In genomic region chr10:132675031-132675740, GRCh38 we compare ENCODE assay signal across 14 cellular contexts.
"Had no signal": no experiment of that assay in that cellular context is flagged by ENCODE, and none has a peak within 500 bp of the region (broad histone marks: within the 10 kb centered on the region; RNA-seq: fewer than 3 reads in every experiment).

No MANE protein-coding gene starts in this region.

- H3K9me3 Mint-ChIP-seq: activated CD4-positive, alpha-beta memory T cell treated with anti-CD3 and anti-CD28 coated beads for 36 hours; activated naive CD4-positive, alpha-beta T cell treated with anti-CD3 and anti-CD28 coated beads for 36 hours; activated T-cell treated with anti-CD3 and anti-CD28 coated beads, Interleukin-2, amount 50 U/mL, for 72 hours had no signal

- H3K4me1 Mint-ChIP-seq: mesothelial cell of epicardium had no signal

- H3K4me3 ChIP-seq: esophagus squamous epithelium, SJSA1 had no signal

- H3K27me3 Mint-ChIP-seq: activated CD4-positive, alpha-beta memory T cell treated with anti-CD3 and anti-CD28 coated beads for 36 hours; stimulated activated naive B cell treated with anti-CD40 and anti-IgM and Interleukin-4, amounts not matched to agents 10 μg/mL and 1 μg/mL and 100 μg/mL, for 72 hours had no signal

- H3K27ac Mint-ChIP-seq: activated CD4-positive, alpha-beta memory T cell treated with anti-CD3 and anti-CD28 coated beads for 36 hours; activated naive CD4-positive, alpha-beta T cell treated with anti-CD3 and anti-CD28 coated beads for 36 hours; activated T-cell treated with anti-CD3 and anti-CD28 coated beads, Interleukin-2, amount 50 U/mL, for 72 hours; mesothelial cell of epicardium; stimulated activated naive B cell treated with anti-CD40 and anti-IgM and Interleukin-4, amounts not matched to agents 10 μg/mL and 1 μg/mL and 100 μg/mL, for 72 hours had no signal

- H3K4me3 Mint-ChIP-seq: activated CD4-positive, alpha-beta memory T cell treated with anti-CD3 and anti-CD28 coated beads for 36 hours; activated naive CD4-positive, alpha-beta T cell treated with anti-CD3 and anti-CD28 coated beads for 36 hours; activated T-cell treated with anti-CD3 and anti-CD28 coated beads, Interleukin-2, amount 50 U/mL, for 72 hours; mesothelial cell of epicardium; stimulated activated naive B cell treated with anti-CD40 and anti-IgM and Interleukin-4, amounts not matched to agents 10 μg/mL and 1 μg/mL and 100 μg/mL, for 72 hours had no signal

- H3K36me3 ChIP-seq: brain microvascular endothelial cell, esophagus squamous epithelium had no signal

- ATAC-seq: activated T-cell treated with anti-CD3 and anti-CD28 coated beads, Interleukin-2, amount 50 U/mL, for 72 hours; left ventricle myocardium superior; stimulated activated naive B cell treated with anti-CD40 and anti-IgM and Interleukin-4, amounts not matched to agents 10 μg/mL and 1 μg/mL and 100 μg/mL, for 72 hours had no signal

- H3K27ac ChIP-seq: brain microvascular endothelial cell, esophagus squamous epithelium, SJSA1 had no signal

- H3K27me3 ChIP-seq: brain microvascular endothelial cell, esophagus squamous epithelium, SJSA1 had no signal

- DNase-seq: activated CD4-positive, alpha-beta memory T cell treated with anti-CD3 and anti-CD28 coated beads for 36 hours; activated CD4-positive, alpha-beta T cell treated with anti-CD3 and anti-CD28 coated beads for 1 hour; activated naive CD4-positive, alpha-beta T cell treated with anti-CD3 and anti-CD28 coated beads for 36 hours; activated T-cell treated with anti-CD3 and anti-CD28 coated beads, Interleukin-2, amount 50 U/mL, for 72 hours; brain microvascular endothelial cell; cerebellar nuclear complex; esophagus squamous epithelium; foreskin fibroblast; left ventricle myocardium superior; stimulated activated CD4-positive, alpha-beta T cell treated with anti-CD3 and anti-CD28 coated beads, Interleukin-1b, Interleukin-23, amount 100 ng/mL, for 48 hours; stimulated activated naive B cell treated with anti-CD40 and anti-IgM and Interleukin-4, amounts not matched to agents 10 μg/mL and 1 μg/mL and 100 μg/mL, for 72 hours; SW 1271 had no signal

- H3K9me3 ChIP-seq: esophagus squamous epithelium, SJSA1 had no signal
